10 cellular contexts compared by ENCODE assay signal in the genomic region with DNA sequence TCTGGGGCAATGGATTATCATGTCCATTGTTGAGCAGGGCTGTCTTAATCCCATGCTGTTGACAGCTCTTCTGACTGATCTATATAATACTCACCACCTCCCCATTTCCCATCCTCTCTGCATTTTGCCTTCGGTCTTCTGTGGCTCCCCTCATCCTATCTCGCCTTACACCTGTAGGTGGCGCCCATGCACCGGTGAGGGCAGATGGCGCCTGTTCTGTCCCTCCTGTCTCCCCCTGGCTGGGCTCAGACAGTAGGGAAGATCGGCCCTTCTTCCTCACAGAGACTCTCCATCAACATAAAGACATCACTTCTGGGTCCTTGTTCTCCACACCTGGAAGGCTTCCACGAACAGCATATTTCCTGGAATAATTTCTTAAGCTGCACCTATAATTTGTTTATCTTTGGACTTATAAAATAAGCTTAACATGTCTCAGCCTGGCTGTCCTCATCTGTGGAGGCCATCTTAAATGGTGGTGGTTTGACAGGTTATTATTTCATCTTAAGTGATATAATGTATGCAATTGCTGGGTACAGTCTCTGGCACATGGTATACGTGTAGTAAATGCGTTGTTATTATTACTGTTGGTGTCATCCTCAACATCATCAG. TPM values are rescaled to one million over a fixed set of nuclear protein-coding genes. Genes with fewer than 3 reads are reported as not detected.
A peak's percentile ranks its signal among the peaks of the same experiment; 100 is the strongest.
DNase-seq lines count a peak whose midpoint lies in the region; ATAC-seq, FAIRE-seq and TF ChIP-seq lines count a peak whose summit lies in the region.
"Had no signal": no experiment of that assay in that cellular context is flagged by ENCODE, and none has a peak within 500 bp of the region (broad histone marks: within the 10 kb centered on the region; RNA-seq: fewer than 3 reads in every experiment).

No MANE protein-coding gene starts in this region.

- H3K4me2 ChIP-seq in PC-9: no peak overlapping the region
- no peak overlapping the region for H3K4me2 ChIP-seq in HepG2 (ENCODE audit: low read depth, low read length)
- H3K4me2 ChIP-seq: BLaER1 treated with 17β-estradiol and CSF1 and Interleukin-3, amounts not matched to agents 10 nM and 100 nM had no signal

- TF ChIP-seq EP300 in HepG2 (IDR thresholded peaks at IDR 0.05; ENCODE audit: low read depth in 2 of 2, low read length in 2 of 2) (no peak), HepG2 (CRISPR knock-in tag; IDR thresholded peaks at IDR 0.05; ENCODE audit: borderline replicate concordance) (no peak)

- WGBS in HepG2 (ENCODE audit: low lambda C conversion rate): under 1% methylated on average over 9 of the region's 9 CpGs

- in situ Hi-C loops in HepG2 (cut with HindIII; ENCODE audit: extremely low pct_ligation_motif_present, low pct_unique_long_range_greater_than_20kb): loop anchor here (5.0 kb wide), 1 partner anchor 180 kb away; no protein-coding TSS in a partner anchor

- H3K79me2 ChIP-seq in PC-9 (ENCODE audit: low read depth): no peaks in the 10 kb centered on the region
- no peaks in the 10 kb centered on the region for H3K79me2 ChIP-seq in HepG2 (ENCODE audit: insufficient read depth, low read length)

- H3K27me3 ChIP-seq in PC-9 (ENCODE audit: insufficient read depth, low read depth): no peaks in the 10 kb centered on the region
- no peaks in the 10 kb centered on the region for H3K27me3 ChIP-seq in bronchial epithelial cell (ENCODE audit: control insufficient read depth, insufficient read depth, low read length)
- H3K27me3 ChIP-seq in HepG2 (ENCODE audit: control insufficient read depth in 1 of 2, insufficient read depth in 2 of 2, low read length in 2 of 2): no peaks in the 10 kb centered on the region
- H3K27me3 ChIP-seq: BLaER1 treated with 17β-estradiol and CSF1 and Interleukin-3, amounts not matched to agents 10 nM and 100 nM had no signal

- POLR2A ChIA-PET in PC-9 (lab: Charles Lee; ENCODE audit: unreplicated experiment) (no interaction called here), HepG2 (lab: Yijun Ruan, JAX) (no interaction called here)

- H3K27ac ChIP-seq in PC-9: no peak overlapping the region
- no peak overlapping the region for H3K27ac ChIP-seq in HepG2 (ENCODE audit: extremely low read length, insufficient read depth, low read length)
- H3K27ac ChIP-seq: BLaER1 treated with 17β-estradiol and CSF1 and Interleukin-3, amounts not matched to agents 10 nM and 100 nM; epithelial cell of prostate had no signal

- DNase-seq in NCI-H187 (lab: John Stamatoyannopoulos, UW): peak; percentile 3 to 25
- DNase-seq in NCI-H187 treated with DMSO at 0.1 percent for 48 hours (lab: John Stamatoyannopoulos, UW): no peak
- peak; percentile 74 for DNase-seq in HT-29 (ENCODE audit: low spot score)
- DNase-seq in PC-9: peak in 1 of 2 experiments; percentile 21
- DNase-seq in bronchial epithelial cell (ENCODE audit: low read depth): peak; percentile 29
- DNase-seq in HepG2 (ENCODE audit: low spot score): peak; percentile 42
- peak; percentile 60 for DNase-seq in stimulated activated naive CD8-positive, alpha-beta T cell treated with anti-CD3 and anti-CD28 coated beads, Interleukin-15, Interleukin-2, amounts not matched to agents 100 U/mL and 50 U/mL, for 24 hours

- TF ChIP-seq RAD21 in HepG2 (CRISPR knock-in tag; IDR thresholded peaks at IDR 0.05): peak; percentile 57

- H3K9ac ChIP-seq in HepG2 (ENCODE audit: insufficient read depth, low read depth, low read length): no peak overlapping the region
- H3K9ac ChIP-seq: BLaER1 treated with 17β-estradiol and CSF1 and Interleukin-3, amounts not matched to agents 10 nM and 100 nM had no signal

- no peaks in the 10 kb centered on the region for H3K36me3 ChIP-seq in PC-9 (ENCODE audit: low read depth)
- no peaks in the 10 kb centered on the region for H3K36me3 ChIP-seq in bronchial epithelial cell (ENCODE audit: control insufficient read depth, insufficient read depth, low read length)
- H3K36me3 ChIP-seq in HepG2 (replicated peaks in 1 of 2; ENCODE audit: control insufficient read depth in 1 of 2, insufficient read depth in 2 of 2, low read length in 2 of 2): no peaks in the 10 kb centered on the region
- H3K36me3 ChIP-seq: BLaER1 treated with 17β-estradiol and CSF1 and Interleukin-3, amounts not matched to agents 10 nM and 100 nM had no signal

- no peaks in the 10 kb centered on the region for H3K9me3 ChIP-seq in PC-9 (ENCODE audit: insufficient read depth, low read depth)
- H3K9me3 ChIP-seq in HepG2 (ENCODE audit: low read length): no peaks in the 10 kb centered on the region
- H3K9me3 ChIP-seq: BLaER1 treated with 17β-estradiol and CSF1 and Interleukin-3, amounts not matched to agents 10 nM and 100 nM had no signal

- no peaks in the 10 kb centered on the region for H3K9me2 ChIP-seq in PC-9 (ENCODE audit: insufficient read depth)

- H3K4me1 ChIP-seq in PC-9 (replicated peaks; ENCODE audit: insufficient read depth) (no peaks in the 10 kb centered on the region), HepG2 (ENCODE audit: insufficient read depth, low read length) (no peaks in the 10 kb centered on the region)
- H3K4me1 ChIP-seq: BLaER1 treated with 17β-estradiol and CSF1 and Interleukin-3, amounts not matched to agents 10 nM and 100 nM had no signal

- CTCF ChIA-PET in PC-9 (lab: Charles Lee) (no interaction called here), HepG2 (lab: Yijun Ruan, JAX; ENCODE audit: low intra/inter-chr PET ratio, low total read pairs) (interaction anchor here (1.2 to 3.8 kb wide), 2 partner anchors 181 to 809 kb away, joined by 3 to 41 read pairs; no protein-coding TSS in a partner anchor)

- H4K20me1 ChIP-seq in PC-9 (ENCODE audit: insufficient read depth) (no peaks in the 10 kb centered on the region), HepG2 (ENCODE audit: insufficient read depth, low read length) (no peaks in the 10 kb centered on the region)
- H4K20me1 ChIP-seq: BLaER1 treated with 17β-estradiol and CSF1 and Interleukin-3, amounts not matched to agents 10 nM and 100 nM had no signal

- TF ChIP-seq CTCF in PC-9 (conservative IDR thresholded peaks at IDR 0.05) (peak; percentile 76), bronchial epithelial cell (IDR thresholded peaks at IDR 0.05; ENCODE audit: insufficient read depth, low read length, severe bottlenecking) (peak; percentile 84), HepG2 (CRISPR knock-in tag; IDR thresholded peaks at IDR 0.05) (peak; percentile 88)

- no peaks in the 10 kb centered on the region for H3F3A ChIP-seq in PC-9 (ENCODE audit: insufficient read depth, low read depth)

- no peak for FAIRE-seq in bronchial epithelial cell (lab: Jason Lieb, UNC)
- FAIRE-seq in HepG2 (lab: Jason Lieb, UNC): peak; percentile 60

- H3K4me3 ChIP-seq in PC-9 (no peak overlapping the region), bronchial epithelial cell (ENCODE audit: low read depth, low read length) (no peak overlapping the region), HepG2 (replicated peaks in 1 of 3; ENCODE audit: insufficient read depth in 1 of 3, low read depth in 2 of 3, low read length in 3 of 3) (no peak overlapping the region)
- H3K4me3 ChIP-seq: BLaER1 treated with 17β-estradiol and CSF1 and Interleukin-3, amounts not matched to agents 10 nM and 100 nM had no signal

- TF ChIP-seq POLR2A in HepG2 (IDR thresholded peaks at IDR 0.05; ENCODE audit: insufficient read depth in 1 of 2, low read depth in 2 of 2, low read length in 2 of 2): no peak

- intact Hi-C loops in PC-9 (cut with micrococcal nuclease; ENCODE audit: unreplicated experiment): loop anchor here (5.0 kb wide), 1 partner anchor 810 kb away; no protein-coding TSS in a partner anchor
- intact Hi-C loops in HepG2 (cut with micrococcal nuclease; ENCODE audit: unreplicated experiment): loop anchor here (1.0 to 5.0 kb wide), 2 partner anchors 180 to 810 kb away; no protein-coding TSS in a partner anchor

- H2AFZ ChIP-seq in PC-9: no peak overlapping the region
- no peak overlapping the region for H2AFZ ChIP-seq in HepG2 (ENCODE audit: low read length)

- ATAC-seq in GM21717 (IDR thresholded peaks at IDR 0.05; ENCODE audit: unreplicated experiment) (peak; percentile 96), HepG2 (peak; percentile 100)
- ATAC-seq in stimulated activated naive CD8-positive, alpha-beta T cell treated with anti-CD3 and anti-CD28 coated beads, Interleukin-15, Interleukin-2, amounts not matched to agents 100 U/mL and 50 U/mL, for 24 hours: peak; percentile 71

- BruUV-seq in PC-9 (replicated peaks; lab: Mats Ljungman, UMichigan): no TSS peak
- no TSS peak for BruUV-seq in HepG2 (replicated peaks; lab: Mats Ljungman, UMichigan)

TF ChIP-seq in HepG2, 621 proteins besides CTCF, POLR2A, EP300 and RAD21 (continues in another document):
- TF ChIP-seq NONO (IDR thresholded peaks at IDR 0.05) (no peak), NONO (CRISPR knock-in tag; conservative IDR thresholded peaks at IDR 0.05) (0 out of 2 replicates have a peak, but pooled peaks have one; percentile 31), POLR2AphosphoS5 (IDR thresholded peaks at IDR 0.05; ENCODE audit: low read depth, low read length) (no peak)

RNA-seq across cellular contexts. Expression of gene CDH20, which starts 10.9 kb away (rescaled TPM):
- total RNA-seq in HT-29 (2014; rRNA removed; shearing (Covaris generic)): not detected in 2 replicates
- total RNA-seq in PC-9 (2021) (not detected in 2 replicates), bronchial epithelial cell (not detected in 2 replicates), HepG2 (2016; rRNA removed; fragmentation: Illumina TruSeq; extraction: Trizol) (not detected in 2 replicates)
- total RNA-seq in HepG2 (2016; cell fraction: cytosol; rRNA removed; fragmentation: Illumina TruSeq; extraction: Trizol; ENCODE audit: low read depth): not detected in 2 replicates
- total RNA-seq in HepG2 (2016; cell fraction: insoluble cytoplasmic fraction; rRNA removed; fragmentation: Illumina TruSeq; extraction: Trizol): not detected in 2 replicates
- total RNA-seq in HepG2 (2016; cell fraction: membrane; rRNA removed; fragmentation: Illumina TruSeq; extraction: Trizol): not detected in 2 replicates
- total RNA-seq in HepG2 (2016; cell fraction: nucleus; rRNA removed; fragmentation: Illumina TruSeq; extraction: Trizol): not detected in 2 replicates
- not detected in 2 replicates for polyA plus RNA-seq in HepG2 (2011; rRNA removed)
- not detected in 2 replicates for polyA plus RNA-seq in HepG2 (2011; cell fraction: cytosol; rRNA removed)
- polyA plus RNA-seq in HepG2 (2011; cell fraction: nucleus; rRNA removed): not detected in 2 replicates
- not detected in 2 replicates for polyA plus RNA-seq in HepG2 (2012)
- not detected in 2 replicates for polyA plus RNA-seq in HepG2 (2016; cell fraction: cytosol; fragmentation: Illumina TruSeq; extraction: Trizol; ENCODE audit: low read depth)
- not detected in 2 replicates for polyA plus RNA-seq in HepG2 (2016; cell fraction: insoluble cytoplasmic fraction; fragmentation: Illumina TruSeq; extraction: Trizol; ENCODE audit: low read depth)
- polyA plus RNA-seq in HepG2 (2016; cell fraction: membrane; fragmentation: Illumina TruSeq; extraction: Trizol; ENCODE audit: low read depth): not detected in 2 replicates
- not detected in 2 replicates for polyA plus RNA-seq in HepG2 (2016; cell fraction: nucleus; fragmentation: Illumina TruSeq; extraction: Trizol; ENCODE audit: insufficient read depth, low read depth)
- polyA minus RNA-seq in HepG2 (2011; rRNA and poly(A)+ RNA removed; ENCODE audit: low replicate concordance): not detected in 2 replicates
- not detected in 2 replicates for polyA minus RNA-seq in HepG2 (2011; cell fraction: cytosol; rRNA and poly(A)+ RNA removed)
- polyA minus RNA-seq in HepG2 (2011; cell fraction: nucleus; rRNA and poly(A)+ RNA removed): not detected in 2 replicates
